ENCODE assay signal across 23 cellular contexts in genomic region chr16:49849709-49850108, GRCh38. TPM values are rescaled to one million over a fixed set of nuclear protein-coding genes. Genes with fewer than 3 reads are reported as not detected.
DNase-seq lines count a peak whose midpoint lies in the region; ATAC-seq and TF ChIP-seq lines count a peak whose summit lies in the region.
"Had no signal": no experiment of that assay in that cellular context is flagged by ENCODE, and none has a peak within 500 bp of the region (broad histone marks: within the 10 kb centered on the region; RNA-seq: fewer than 3 reads in every experiment).

No MANE protein-coding gene starts in this region.

- H3K27me3 Mint-ChIP-seq in nephron (ENCODE audit: low read depth) = no peaks in the 10 kb centered on the region

- in situ Hi-C loops in gastrocnemius medialis (cut with MboI; ENCODE audit: low sequenced_read_pairs in 4 of 4) = loop anchor here (25.0 kb wide), 2 partner anchors 237 to 362 kb away; no protein-coding TSS in a partner anchor

- no peaks in the 10 kb centered on the region for H3K9me3 ChIP-seq in gastrocnemius medialis
- H3K9me3 ChIP-seq: Caco-2, Peyer's patch had no signal

- DNase-seq in NCI-H1105 treated with DMSO at 0.1 percent for 48 hours (lab: John Stamatoyannopoulos, UW) = peak; percentile 28
- DNase-seq in NCI-H1105 (lab: John Stamatoyannopoulos, UW) = no peak
- peak; percentile 56 for DNase-seq in NCI-H748 (lab: John Stamatoyannopoulos, UW; ENCODE audit: unreplicated experiment)
- no peak for DNase-seq in gastrocnemius medialis
- no peak for DNase-seq in H4 (ENCODE audit: low spot score)
- DNase-seq in SHP77 (lab: John Stamatoyannopoulos, UW) = no peak
- DNase-seq: AML-193; Caco-2; DMS153; GDM1; GM23248; HFFc6; IMR-90; NCI-H345; NCI-H524 treated with DMSO at 0.1 percent for 48 hours; NK-92 treated with Interleukin-12 subunit alpha and Interleukin-12 subunit beta, amount 100 ng/mL, for 24 hours; Peyer's patch had no signal

- peaks cover 62 to 65% of the 10 kb centered on the region in 2 donors for H3K4me1 ChIP-seq in gastrocnemius medialis

- TF ChIP-seq POLR2A in gastrocnemius medialis (IDR thresholded peaks at IDR 0.05) = no peak

- no peak overlapping the region for H3K4me3 ChIP-seq in gastrocnemius medialis
- H3K4me3 ChIP-seq: GM23248, Peyer's patch had no signal

- peak overlapping the region in 2 of 3 experiments; percentile 32 to 49 for H3K4me3 Mint-ChIP-seq in nephron
- H3K4me3 Mint-ChIP-seq: HFFc6 had no signal

- H3K27ac ChIP-seq in gastrocnemius medialis = peak overlapping the region in 3 of 4 donors; percentile 37 to 98 (median 65)
- H3K27ac ChIP-seq: 22Rv1, GM23248, HL-60, Peyer's patch had no signal

- TF ChIP-seq CTCF in nephron (IDR thresholded peaks at IDR 0.05; ENCODE audit: unreplicated experiment in 3 of 3) (no peak), gastrocnemius medialis (IDR thresholded peaks at IDR 0.05 in 4 of 5, conservative IDR thresholded peaks at IDR 0.05 in 1 of 5) (no peak)

- H3K27ac Mint-ChIP-seq in nephron = peak overlapping the region in 1 of 3 experiments; percentile 22
- H3K27ac Mint-ChIP-seq: HFFc6 had no signal

- ATAC-seq in gastrocnemius medialis (no peak), HG02885 (IDR thresholded peaks at IDR 0.05; ENCODE audit: poor library complexity, unreplicated experiment) (no peak)

- peaks cover 13% of the 10 kb centered on the region for H3K36me3 Mint-ChIP-seq in nephron (ENCODE audit: low read depth)

- intact Hi-C loops in gastrocnemius medialis (cut with DNase I; ENCODE audit: low total_unique reads) = loop anchor here (10.0 kb wide), 1 partner anchor 1465 kb away; the partner anchor contains the start of gene SIAH1

- H3K27me3 ChIP-seq in gastrocnemius medialis = no peaks in the 10 kb centered on the region
- H3K27me3 ChIP-seq: Peyer's patch had no signal

- no peaks in the 10 kb centered on the region for H3K36me3 ChIP-seq in gastrocnemius medialis
- H3K36me3 ChIP-seq: Peyer's patch had no signal

- H3K4me1 Mint-ChIP-seq in nephron = peaks cover 72% of the 10 kb centered on the region

- no peaks in the 10 kb centered on the region for H3K9me3 Mint-ChIP-seq in nephron
- H3K9me3 Mint-ChIP-seq: HFFc6 had no signal

RNA-seq across cellular contexts. Expression of gene ZNF423, which starts 6.2 kb away (rescaled TPM):
- total RNA-seq in gastrocnemius medialis = 10 to 100 TPM in 3 of 4 donors, 1 to 10 TPM in 1; 8.4 to 15.8 (median 12.5) TPM
- total RNA-seq in H4 (2014; rRNA removed; shearing (Covaris generic)) = 0.04 and 0.97 TPM in 2 replicates
- total RNA-seq: HFFc6, HT1080, SK-MEL-5 had no signal

Comparison
In these comparisons a context has a peak if more than half of its experiments do, and no peak if none do; other contexts are left out.
1. DNase-seq: peak in NCI-H1105 treated with DMSO at 0.1 percent for 48 hours (single experiment) and NCI-H748 (single experiment); none in NCI-H1105 (single experiment), gastrocnemius medialis (0 of 2), H4 (single experiment) and SHP77 (0 of 2).